10 cellular contexts compared by ENCODE assay signal in the genomic region with DNA sequence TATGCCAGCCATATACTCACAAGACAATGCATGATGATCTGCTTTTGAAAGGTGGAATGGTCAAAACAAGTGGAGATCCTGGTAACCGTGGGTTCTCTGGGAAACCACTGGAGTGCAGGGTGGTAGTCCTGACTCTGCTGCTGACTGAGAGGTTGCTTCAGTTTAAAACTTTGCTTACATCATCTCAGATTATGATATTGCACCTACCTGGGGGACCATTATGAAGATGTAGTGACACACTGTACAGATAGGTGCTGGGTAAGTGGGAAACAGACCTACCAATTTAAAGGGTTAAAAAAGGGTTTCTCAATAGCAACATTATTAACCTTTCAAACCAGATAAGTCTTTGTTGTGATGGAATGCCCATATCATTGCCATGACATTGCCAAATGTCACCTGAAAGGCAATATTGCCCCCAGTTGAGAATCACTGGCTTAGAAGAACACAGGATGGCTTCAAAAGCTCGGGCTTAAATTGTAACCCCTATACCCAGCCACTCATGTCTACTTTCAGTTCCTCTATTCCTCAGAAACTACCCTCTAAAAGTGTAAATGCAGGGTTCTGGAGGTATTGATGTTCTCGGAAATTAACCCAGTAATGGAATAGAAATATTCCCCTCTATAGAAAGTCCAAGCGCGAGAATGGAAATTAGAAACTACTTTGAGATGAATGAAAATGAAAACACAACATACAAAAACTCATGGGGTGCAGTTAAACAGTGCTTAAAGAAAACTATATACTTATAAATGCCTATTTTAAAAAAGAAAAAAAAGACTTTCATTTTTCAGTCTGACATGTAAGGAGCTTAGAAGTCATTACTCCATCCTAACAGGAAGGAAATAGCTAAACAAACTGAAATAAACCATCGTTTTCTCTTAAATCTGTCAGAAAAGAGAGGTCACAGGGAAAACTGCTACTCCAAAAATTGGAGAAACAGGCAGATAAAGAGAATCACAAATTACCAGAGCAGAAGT.
A peak's percentile ranks its signal among the peaks of the same experiment; 100 is the strongest.
DNase-seq lines count a peak whose midpoint lies in the region; ATAC-seq and TF ChIP-seq lines count a peak whose summit lies in the region.
"Had no signal": no experiment of that assay in that cellular context is flagged by ENCODE, and none has a peak within 500 bp of the region (broad histone marks: within the 10 kb centered on the region; RNA-seq: fewer than 3 reads in every experiment).

No MANE protein-coding gene starts in this region.

- CTCF ChIA-PET in activated CD8-positive, alpha-beta T cell treated with anti-CD3 and anti-CD28 coated beads, Interleukin-2, amount 10 ng/mL, durations not matched to agents 7 days and 5 days (lab: Charles Lee): interaction anchor here (1.4 to 1.8 kb wide), 3 partner anchors 14 to 166 kb away, joined by 4 to 5 read pairs (median 4); a partner anchor contains a TSS
- CTCF ChIA-PET in HEK293T (lab: Yijun Ruan, JAX): interaction anchor here (1.0 kb wide), 1 partner anchor 52 kb away, joined by 4 read pairs; no protein-coding TSS in a partner anchor

- no peak overlapping the region for H2BK12ac ChIP-seq in neuronal stem cell (ENCODE audit: low read length)

- peak overlapping the region; percentile 59 for H3K4me3 Mint-ChIP-seq in activated CD8-positive, alpha-beta T cell treated with anti-CD3 and anti-CD28 coated beads, Interleukin-2, amount 10 ng/mL, durations not matched to agents 7 days and 5 days
- no peak overlapping the region for H3K4me3 Mint-ChIP-seq in type B pancreatic cell

- H4K8ac ChIP-seq in neuronal stem cell (ENCODE audit: low read depth, low read length): no peak overlapping the region

- no peak overlapping the region for H3K27ac ChIP-seq in neuronal stem cell (replicated peaks; ENCODE audit: low read length)
- H3K27ac ChIP-seq: parathyroid adenoma had no signal

- no peak overlapping the region for H3K14ac ChIP-seq in neuronal stem cell (ENCODE audit: low read length)

- H3K27ac Mint-ChIP-seq in activated CD8-positive, alpha-beta T cell treated with anti-CD3 and anti-CD28 coated beads, Interleukin-2, amount 10 ng/mL, durations not matched to agents 7 days and 5 days: peak overlapping the region; percentile 88
- H3K27ac Mint-ChIP-seq in type B pancreatic cell: no peak overlapping the region

- no CpG with 5 or more reads among the region's 6 CpGs for WGBS in neuronal stem cell (ENCODE audit: extremely low coverage in 2 of 2, insufficient read length in 2 of 2, insufficient replicate concordance in 1 of 2), 2 donors

- no peak overlapping the region for H2BK15ac ChIP-seq in neuronal stem cell (ENCODE audit: low read length)

- TF ChIP-seq CTCF in type B pancreatic cell (conservative IDR thresholded peaks at IDR 0.05): no peak

- peak; percentile 89 for ATAC-seq in GM19452 (IDR thresholded peaks at IDR 0.05; ENCODE audit: unreplicated experiment)
- peak; percentile 89 for ATAC-seq in HG03135 (IDR thresholded peaks at IDR 0.05; ENCODE audit: unreplicated experiment)
- peak; percentile 69 for ATAC-seq in activated CD8-positive, alpha-beta T cell treated with anti-CD3 and anti-CD28 coated beads, Interleukin-2, amount 10 ng/mL, durations not matched to agents 7 days and 5 days

- H3K4me2 ChIP-seq in neuronal stem cell (ENCODE audit: insufficient read depth, low read length, poor library complexity, severe bottlenecking): no peak overlapping the region

- no peak overlapping the region for H3K9ac ChIP-seq in neuronal stem cell (ENCODE audit: low read depth, low read length, poor library complexity)
- H3K9ac ChIP-seq: parathyroid adenoma had no signal

- no peaks in the 10 kb centered on the region for H3K79me1 ChIP-seq in neuronal stem cell (ENCODE audit: low read depth, low read length)

- H3K4ac ChIP-seq in neuronal stem cell (ENCODE audit: low read length): no peak overlapping the region

- no peak overlapping the region for H2AFZ ChIP-seq in neuronal stem cell (ENCODE audit: low read length)
- H2AFZ ChIP-seq: parathyroid adenoma had no signal

- no peak overlapping the region for H3K18ac ChIP-seq in neuronal stem cell (ENCODE audit: low read length)

- peaks cover 61% of the 10 kb centered on the region for H3K4me1 Mint-ChIP-seq in activated CD8-positive, alpha-beta T cell treated with anti-CD3 and anti-CD28 coated beads, Interleukin-2, amount 10 ng/mL, durations not matched to agents 7 days and 5 days (ENCODE audit: low read depth)
- H3K4me1 Mint-ChIP-seq in type B pancreatic cell (ENCODE audit: unreplicated experiment): no peaks in the 10 kb centered on the region

- no peak overlapping the region for H2BK120ac ChIP-seq in neuronal stem cell (ENCODE audit: low read depth, low read length)

- H3K23ac ChIP-seq in neuronal stem cell (ENCODE audit: low read depth, low read length, poor library complexity): no peak overlapping the region

- H3K4me1 ChIP-seq in neuronal stem cell (ENCODE audit: control insufficient read depth in 2 of 2, insufficient read depth in 1 of 2, low read depth in 1 of 2, low read length in 2 of 2): peaks cover 0 to 6% of the 10 kb centered on the region in 2 donors
- H3K4me1 ChIP-seq: parathyroid adenoma had no signal

- H3K9me3 Mint-ChIP-seq in activated CD8-positive, alpha-beta T cell treated with anti-CD3 and anti-CD28 coated beads, Interleukin-2, amount 10 ng/mL, durations not matched to agents 7 days and 5 days (ENCODE audit: insufficient read depth): no peaks in the 10 kb centered on the region
- H3K9me3 Mint-ChIP-seq in type B pancreatic cell: no peaks in the 10 kb centered on the region

- H3K36me3 Mint-ChIP-seq in activated CD8-positive, alpha-beta T cell treated with anti-CD3 and anti-CD28 coated beads, Interleukin-2, amount 10 ng/mL, durations not matched to agents 7 days and 5 days (ENCODE audit: low read depth): peaks cover 28% of the 10 kb centered on the region
- no peaks in the 10 kb centered on the region for H3K36me3 Mint-ChIP-seq in type B pancreatic cell

- peak overlapping the region; percentile 69 for H3K4me3 ChIP-seq in GM08714 (ENCODE audit: low read length)
- H3K4me3 ChIP-seq in neuronal stem cell (ENCODE audit: low read length in 2 of 2): no peak overlapping the region

- no peak for DNase-seq in activated CD8-positive, alpha-beta T cell treated with anti-CD3 and anti-CD28 coated beads, Interleukin-2, amount 10 ng/mL, durations not matched to agents 7 days and 5 days
- no peak for DNase-seq in type B pancreatic cell (ENCODE audit: extremely low spot score, unreplicated experiment)
- no peak for DNase-seq in NCI-H774 (lab: John Stamatoyannopoulos, UW)
- DNase-seq in neuronal stem cell (ENCODE audit: low spot score): no peak
- no peak for DNase-seq in HEK293T (ENCODE audit: extremely low spot score)
- DNase-seq: NCI-H1436 had no signal

- no peaks in the 10 kb centered on the region for H3K27me3 ChIP-seq in neuronal stem cell (ENCODE audit: control insufficient read depth in 3 of 3, insufficient read depth in 3 of 3, low read depth in 1 of 3, low read length in 3 of 3)

- no peak overlapping the region for H2BK5ac ChIP-seq in neuronal stem cell (ENCODE audit: low read length)

- POLR2A ChIA-PET in activated CD8-positive, alpha-beta T cell treated with anti-CD3 and anti-CD28 coated beads, Interleukin-2, amount 10 ng/mL, durations not matched to agents 7 days and 5 days (lab: Charles Lee): interaction anchor here (1.2 kb wide), 1 partner anchor 8 kb away, joined by 4 read pairs; no protein-coding TSS in a partner anchor
- POLR2A ChIA-PET in HEK293T (lab: Yijun Ruan, JAX): no interaction called here

- H3K27me3 Mint-ChIP-seq in activated CD8-positive, alpha-beta T cell treated with anti-CD3 and anti-CD28 coated beads, Interleukin-2, amount 10 ng/mL, durations not matched to agents 7 days and 5 days (ENCODE audit: low read depth): no peaks in the 10 kb centered on the region
- no peaks in the 10 kb centered on the region for H3K27me3 Mint-ChIP-seq in type B pancreatic cell

- H4K91ac ChIP-seq in neuronal stem cell (ENCODE audit: low read depth, low read length, poor library complexity): no peak overlapping the region

- no peaks in the 10 kb centered on the region for H3K9me3 ChIP-seq in neuronal stem cell (replicated peaks in 1 of 2; ENCODE audit: control insufficient read depth in 2 of 2, insufficient read depth in 1 of 2, low read depth in 1 of 2, low read length in 2 of 2)

- H3K36me3 ChIP-seq in neuronal stem cell (replicated peaks in 1 of 2; ENCODE audit: control insufficient read depth in 2 of 2, insufficient read depth in 2 of 2, low read length in 2 of 2): no peaks in the 10 kb centered on the region

- H2AK5ac ChIP-seq in neuronal stem cell (ENCODE audit: low read depth, low read length): no peak overlapping the region

TF ChIP-seq in HEK293T, 16 proteins besides CTCF, POLR2A, EP300 and RAD21:
- TF ChIP-seq ARNT (IDR thresholded peaks at IDR 0.05): no peak
- TF ChIP-seq FOXK2 (IDR thresholded peaks at IDR 0.05): no peak
- no peak for TF ChIP-seq FOXA1 (IDR thresholded peaks at IDR 0.05)
- TF ChIP-seq TARDBP (IDR thresholded peaks at IDR 0.05): no peak
- no peak for TF ChIP-seq ZNF384 (IDR thresholded peaks at IDR 0.05)
- TF ChIP-seq NFRKB (IDR thresholded peaks at IDR 0.05): no peak
- TF ChIP-seq LEF1 (IDR thresholded peaks at IDR 0.05; ENCODE audit: borderline replicate concordance): no peak
- TF ChIP-seq FOXM1 (IDR thresholded peaks at IDR 0.05; ENCODE audit: borderline replicate concordance): no peak
- TF ChIP-seq ELF4 (IDR thresholded peaks at IDR 0.05): no peak
- no peak for TF ChIP-seq HDGF (IDR thresholded peaks at IDR 0.05; ENCODE audit: borderline replicate concordance)
- TF ChIP-seq BHLHE40 (IDR thresholded peaks at IDR 0.05; ENCODE audit: borderline replicate concordance): no peak
- no peak for TF ChIP-seq L3MBTL2 (conservative IDR thresholded peaks at IDR 0.05)
- no peak for TF ChIP-seq SUZ12 (IDR thresholded peaks at IDR 0.05)
- TF ChIP-seq SP1 (IDR thresholded peaks at IDR 0.05): no peak
- TF ChIP-seq, protein P1, sequence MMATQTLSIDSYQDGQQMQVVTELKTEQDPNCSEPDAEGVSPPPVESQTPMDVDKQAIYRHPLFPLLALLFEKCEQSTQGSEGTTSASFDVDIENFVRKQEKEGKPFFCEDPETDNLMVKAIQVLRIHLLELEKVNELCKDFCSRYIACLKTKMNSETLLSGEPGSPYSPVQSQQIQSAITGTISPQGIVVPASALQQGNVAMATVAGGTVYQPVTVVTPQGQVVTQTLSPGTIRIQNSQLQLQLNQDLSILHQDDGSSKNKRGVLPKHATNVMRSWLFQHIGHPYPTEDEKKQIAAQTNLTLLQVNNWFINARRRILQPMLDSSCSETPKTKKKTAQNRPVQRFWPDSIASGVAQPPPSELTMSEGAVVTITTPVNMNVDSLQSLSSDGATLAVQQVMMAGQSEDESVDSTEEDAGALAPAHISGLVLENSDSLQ (IDR thresholded peaks at IDR 0.05): no peak
- no peak for TF ChIP-seq CTBP1 (IDR thresholded peaks at IDR 0.05; ENCODE audit: borderline replicate concordance)
